In genomic region chr12:118371354-118372282, GRCh38 we compare ENCODE assay signal across 8 cellular contexts. TPM values are rescaled to one million over a fixed set of nuclear protein-coding genes. Genes with fewer than 3 reads are reported as not detected.
DNase-seq lines count a peak whose midpoint lies in the region; ATAC-seq and TF ChIP-seq lines count a peak whose summit lies in the region.

No MANE protein-coding gene starts in this region.

- intact Hi-C loops in naive thymus-derived CD4-positive, alpha-beta T cell (cut with micrococcal nuclease), result loop anchor here (1.0 to 10.0 kb wide), 9 partner anchors 12 to 1745 kb away; partner anchors contain the start of genes FBXO21 (in 1 of the 2), PRKAB1 (in 1 of the 2), RAB35 (in 1 of the 2) and RNFT2 (in 1 of the 2)

- no peak overlapping the region for H3K27ac Mint-ChIP-seq in endothelial cell (ENCODE audit: unreplicated experiment)
- H3K27ac Mint-ChIP-seq in naive thymus-derived CD4-positive, alpha-beta T cell, result peak overlapping the region in 6 of 9 donors; percentile 11 to 94 (median 62)

- H3K9me3 Mint-ChIP-seq in endothelial cell (ENCODE audit: unreplicated experiment), result no peaks in the 10 kb centered on the region
- peaks cover 0 to 4% (median 0%) of the 10 kb centered on the region in 11 donors for H3K9me3 Mint-ChIP-seq in naive thymus-derived CD4-positive, alpha-beta T cell

- TF ChIP-seq CTCF in VCaP (conservative IDR thresholded peaks at IDR 0.05), result no peak
- no peak for TF ChIP-seq CTCF in endothelial cell (IDR thresholded peaks at IDR 0.05; ENCODE audit: unreplicated experiment)

- POLR2A ChIA-PET in naive thymus-derived CD4-positive, alpha-beta T cell (lab: Charles Lee), result interaction anchor here (1.0 kb wide), 1 partner anchor 13 kb away, joined by 3 read pairs; no protein-coding TSS in a partner anchor

- peaks cover 17 to 18% of the 10 kb centered on the region in 2 donors for H3K4me1 ChIP-seq in naive thymus-derived CD4-positive, alpha-beta T cell (ENCODE audit: control insufficient read depth in 2 of 2, insufficient read depth in 2 of 2, low read length in 2 of 2)

- peak overlapping the region; percentile 75 for H3K4me3 ChIP-seq in naive thymus-derived CD4-positive, alpha-beta T cell (ENCODE audit: low read length)

- H3K4me3 Mint-ChIP-seq in endothelial cell (ENCODE audit: unreplicated experiment), result peak overlapping the region; percentile 96
- H3K4me3 Mint-ChIP-seq in naive thymus-derived CD4-positive, alpha-beta T cell, result peak overlapping the region; percentile 90 to 99 (median 93)

- peak overlapping the region; percentile 83 for H3K27ac ChIP-seq in VCaP
- H3K27ac ChIP-seq in naive thymus-derived CD4-positive, alpha-beta T cell (ENCODE audit: low read depth, low read length), result peak overlapping the region; percentile 72

- peaks cover 0 to 7% (median 0%) of the 10 kb centered on the region in 3 experiments for H3K36me3 ChIP-seq in naive thymus-derived CD4-positive, alpha-beta T cell (ENCODE audit: control insufficient read depth in 2 of 3, insufficient read depth in 3 of 3, low read length in 3 of 3)

- no peak for ATAC-seq in naive thymus-derived CD4-positive, alpha-beta T cell

- H3K27me3 Mint-ChIP-seq in endothelial cell (ENCODE audit: unreplicated experiment), result peaks cover 5% of the 10 kb centered on the region
- peaks cover 0 to 16% (median 0%) of the 10 kb centered on the region in 5 donors for H3K27me3 Mint-ChIP-seq in naive thymus-derived CD4-positive, alpha-beta T cell

- H3K27me3 ChIP-seq in naive thymus-derived CD4-positive, alpha-beta T cell (ENCODE audit: control insufficient read depth in 2 of 2, insufficient read depth in 2 of 2, low read length in 2 of 2), result no peaks in the 10 kb centered on the region

- H3K36me3 Mint-ChIP-seq in endothelial cell (ENCODE audit: low read depth, unreplicated experiment), result no peaks in the 10 kb centered on the region
- no peaks in the 10 kb centered on the region for H3K36me3 Mint-ChIP-seq in naive thymus-derived CD4-positive, alpha-beta T cell

- CTCF ChIA-PET in naive thymus-derived CD4-positive, alpha-beta T cell (lab: Charles Lee), result interaction anchor here (1.1 kb wide), 1 partner anchor 13 kb away, joined by 3 read pairs; no protein-coding TSS in a partner anchor

- no peaks in the 10 kb centered on the region for H3K9me3 ChIP-seq in naive thymus-derived CD4-positive, alpha-beta T cell (ENCODE audit: control insufficient read depth in 2 of 3, low read length in 3 of 3)

- DNase-seq in activated CD4-positive, alpha-beta T cell treated with anti-CD3 and anti-CD28 coated beads for 48 hours, result peak; percentile 18
- DNase-seq in activated CD4-positive, alpha-beta T cell treated with anti-CD3 and anti-CD28 coated beads, Interleukin-2, amount 50 U/mL, for 4 hours, result no peak
- peak; percentile 32 for DNase-seq in endothelial cell (ENCODE audit: low spot score)
- peak in 2 of 9 donors; percentile 17 to 27 for DNase-seq in naive thymus-derived CD4-positive, alpha-beta T cell
- DNase-seq in NCI-H345 (lab: John Stamatoyannopoulos, UW), result no peak
- DNase-seq in 8988T, result no peak
- DNase-seq in NCI-H2029 (lab: John Stamatoyannopoulos, UW), result no peak

- H3K4me1 Mint-ChIP-seq in endothelial cell (ENCODE audit: unreplicated experiment), result peaks cover 5% of the 10 kb centered on the region
- peaks cover 31 to 53% (median 45%) of the 10 kb centered on the region in 7 donors for H3K4me1 Mint-ChIP-seq in naive thymus-derived CD4-positive, alpha-beta T cell

RNA-seq across cellular contexts. Expression of gene TAOK3, which starts 1.1 kb away (rescaled TPM):
- total RNA-seq in endothelial cell (ENCODE audit: unreplicated experiment), result 16.5 TPM
- total RNA-seq in naive thymus-derived CD4-positive, alpha-beta T cell, result 100 to 1,000 TPM in 1 of 5 experiments, 10 to 100 TPM in 4; 55.2 to 102 (median 67.3) TPM
- polyA plus RNA-seq in naive thymus-derived CD4-positive, alpha-beta T cell, result 10 to 100 TPM; 72.8 to 78.8 TPM

RNA-seq across cellular contexts. Expression of gene SUDS3, which starts 4.7 kb away (rescaled TPM):
- total RNA-seq in endothelial cell (ENCODE audit: unreplicated experiment), result 27.2 TPM
- total RNA-seq in naive thymus-derived CD4-positive, alpha-beta T cell, result 10 to 100 TPM; 23.9 to 32.2 (median 27.0) TPM
- polyA plus RNA-seq in naive thymus-derived CD4-positive, alpha-beta T cell, result 10 to 100 TPM; 10.1 to 13.4 TPM

Comparison
In these comparisons a context has a peak if more than half of its experiments do, and no peak if none do; other contexts are left out.
1. DNase-seq: peak in activated CD4-positive, alpha-beta T cell treated with anti-CD3 and anti-CD28 coated beads for 48 hours (single experiment) and endothelial cell (single experiment); none in activated CD4-positive, alpha-beta T cell treated with anti-CD3 and anti-CD28 coated beads, Interleukin-2, amount 50 U/mL, for 4 hours (0 of 2), NCI-H345 (single experiment), 8988T (single experiment) and NCI-H2029 (single experiment).